Comparison of ENCODE assay signal across 15 cellular contexts in genomic region chr14:68167019-68167716, GRCh38.
DNase-seq lines count a peak whose midpoint lies in the region; ATAC-seq, FAIRE-seq and TF ChIP-seq lines count a peak whose summit lies in the region.
"Had no signal": no experiment of that assay in that cellular context is flagged by ENCODE, and none has a peak within 500 bp of the region (broad histone marks: within the 10 kb centered on the region; RNA-seq: fewer than 3 reads in every experiment).

No MANE protein-coding gene starts in this region.

- DNase-seq in Caco-2 (no peak), NCI-H69 (lab: John Stamatoyannopoulos, UW) (peak; percentile 61), mesothelial cell of epicardium (ENCODE audit: low spot score in 2 of 2, unreplicated experiment in 2 of 2) (no peak), small intestine (peak; percentile 85), NCI-H187 (lab: John Stamatoyannopoulos, UW) (no peak), HepG2 (ENCODE audit: low spot score) (no peak), glomerular visceral epithelial cell (ENCODE audit: extremely low spot score) (no peak)
- DNase-seq: NCI-H146; NCI-H226; NCI-H526; NK-92 treated with Interleukin-12 subunit alpha and Interleukin-12 subunit beta, amount 100 ng/mL, for 24 hours; OCI-M1 had no signal

- CTCF ChIA-PET in Caco-2 (lab: Charles Lee), result no interaction called here
- CTCF ChIA-PET in HepG2 (lab: Yijun Ruan, JAX; ENCODE audit: low intra/inter-chr PET ratio, low total read pairs), result no interaction called here

- no peak overlapping the region for H3K4me3 ChIP-seq in Caco-2 (ENCODE audit: low read depth, low read length)
- peak overlapping the region in 1 of 2 donors; percentile 2 for H3K4me3 ChIP-seq in small intestine (ENCODE audit: low read depth in 1 of 2, low read length in 2 of 2)
- no peak overlapping the region for H3K4me3 ChIP-seq in HepG2 (replicated peaks in 1 of 3; ENCODE audit: insufficient read depth in 1 of 3, low read depth in 2 of 3, low read length in 3 of 3)
- H3K4me3 ChIP-seq: K562 had no signal

- no peaks in the 10 kb centered on the region for H4K20me1 ChIP-seq in HepG2 (ENCODE audit: insufficient read depth, low read length)

- no peak overlapping the region for H3K4me2 ChIP-seq in HepG2 (ENCODE audit: low read depth, low read length)

- in situ Hi-C loops in HepG2 (cut with HindIII; ENCODE audit: extremely low pct_ligation_motif_present, low pct_unique_long_range_greater_than_20kb), result no loop called here

- no peak overlapping the region for H2AFZ ChIP-seq in HepG2 (ENCODE audit: low read length)

- H3K4me1 ChIP-seq in Caco-2 (peaks cover 51% of the 10 kb centered on the region), small intestine (ENCODE audit: control insufficient read depth in 2 of 2, insufficient read depth in 1 of 2, low read depth in 1 of 2, low read length in 1 of 2) (peaks cover 0 to 5% of the 10 kb centered on the region in 2 donors), HepG2 (ENCODE audit: insufficient read depth, low read length) (peaks cover 59% of the 10 kb centered on the region)

- TF ChIP-seq RAD21 in HepG2 (CRISPR knock-in tag; IDR thresholded peaks at IDR 0.05), result no peak

- H3K27ac ChIP-seq in small intestine (ENCODE audit: low read depth in 1 of 2, low read length in 1 of 2) (peak overlapping the region in 1 of 2 donors; percentile 24), HepG2 (ENCODE audit: extremely low read length, insufficient read depth, low read length) (no peak overlapping the region)

- intact Hi-C loops in Caco-2 (cut with micrococcal nuclease; ENCODE audit: unreplicated experiment) (no loop called here), HepG2 (cut with micrococcal nuclease; ENCODE audit: unreplicated experiment) (no loop called here)

- POLR2A ChIA-PET in Caco-2 (lab: Charles Lee) (no interaction called here), HepG2 (lab: Yijun Ruan, JAX) (no interaction called here)

- ATAC-seq in HG02642 (IDR thresholded peaks at IDR 0.05; ENCODE audit: poor library complexity, unreplicated experiment) (no peak), HepG2 (no peak)
- ATAC-seq: K562 had no signal

- FAIRE-seq in small intestine (lab: Jason Lieb, UNC), result no peak
- FAIRE-seq in HepG2 (lab: Jason Lieb, UNC), result no peak
- FAIRE-seq: H1, K562 had no signal

- H3K79me2 ChIP-seq in HepG2 (ENCODE audit: insufficient read depth, low read length), result no peaks in the 10 kb centered on the region

- no peak for TF ChIP-seq CTCF in Caco-2 (IDR thresholded peaks at IDR 0.05; ENCODE audit: insufficient read depth in 1 of 2, low read depth in 1 of 2, low read length in 1 of 2, severe bottlenecking in 1 of 2, unreplicated experiment in 1 of 2)
- no peak for TF ChIP-seq CTCF in mesothelial cell of epicardium (IDR thresholded peaks at IDR 0.05; ENCODE audit: unreplicated experiment)
- no peak for TF ChIP-seq CTCF in HepG2 (CRISPR knock-in tag; IDR thresholded peaks at IDR 0.05)

- BruUV-seq in Caco-2 (replicated peaks; lab: Mats Ljungman, UMichigan) (no TSS peak), HepG2 (replicated peaks; lab: Mats Ljungman, UMichigan) (no TSS peak)

- 22 to 53% (median 37%) methylated on average over 4 of the region's 4 CpGs for WGBS in small intestine, 3 donors
- WGBS in HepG2 (ENCODE audit: low lambda C conversion rate), result 78% methylated on average over 4 of the region's 4 CpGs

- H3K36me3 ChIP-seq in Caco-2 (ENCODE audit: control insufficient read depth, insufficient read depth, low read length) (no peaks in the 10 kb centered on the region), small intestine (ENCODE audit: control insufficient read depth in 2 of 2, insufficient read depth in 2 of 2, low read length in 2 of 2) (no peaks in the 10 kb centered on the region), HepG2 (replicated peaks in 1 of 2; ENCODE audit: control insufficient read depth in 1 of 2, insufficient read depth in 2 of 2, low read length in 2 of 2) (no peaks in the 10 kb centered on the region)

- no peak for TF ChIP-seq POLR2A in HepG2 (IDR thresholded peaks at IDR 0.05; ENCODE audit: insufficient read depth in 1 of 2, low read depth in 2 of 2, low read length in 2 of 2)

- H3K4me3 Mint-ChIP-seq in Caco-2 (ENCODE audit: unreplicated experiment) (no peak overlapping the region), mesothelial cell of epicardium (no peak overlapping the region)

- H3K9ac ChIP-seq in HepG2 (ENCODE audit: insufficient read depth, low read depth, low read length), result no peak overlapping the region

- H3K9me3 Mint-ChIP-seq in Caco-2 (ENCODE audit: unreplicated experiment) (no peaks in the 10 kb centered on the region), mesothelial cell of epicardium (no peaks in the 10 kb centered on the region)

- peaks cover 4% of the 10 kb centered on the region for H3K36me3 Mint-ChIP-seq in Caco-2 (ENCODE audit: insufficient read depth, unreplicated experiment)
- H3K36me3 Mint-ChIP-seq in mesothelial cell of epicardium, result peaks cover 3% of the 10 kb centered on the region

- no peaks in the 10 kb centered on the region for H3K9me3 ChIP-seq in Caco-2
- no peaks in the 10 kb centered on the region for H3K9me3 ChIP-seq in small intestine (ENCODE audit: control insufficient read depth, low read depth)
- no peaks in the 10 kb centered on the region for H3K9me3 ChIP-seq in HepG2 (ENCODE audit: low read length)

- H3K27ac Mint-ChIP-seq in Caco-2 (ENCODE audit: unreplicated experiment) (peak overlapping the region; percentile 24), mesothelial cell of epicardium (peak overlapping the region; percentile 90)

- H3K4me1 Mint-ChIP-seq in Caco-2 (ENCODE audit: low read depth, unreplicated experiment) (peaks cover 45% of the 10 kb centered on the region), mesothelial cell of epicardium (peaks cover 72% of the 10 kb centered on the region)

- no peaks in the 10 kb centered on the region for H3K27me3 ChIP-seq in Caco-2 (replicated peaks; ENCODE audit: control insufficient read depth, insufficient read depth, low read length)
- no peaks in the 10 kb centered on the region for H3K27me3 ChIP-seq in small intestine (ENCODE audit: control insufficient read depth in 2 of 2, insufficient read depth in 2 of 2, low read length in 2 of 2)
- no peaks in the 10 kb centered on the region for H3K27me3 ChIP-seq in HepG2 (ENCODE audit: control insufficient read depth in 1 of 2, insufficient read depth in 2 of 2, low read length in 2 of 2)

- no peaks in the 10 kb centered on the region for H3K27me3 Mint-ChIP-seq in Caco-2 (ENCODE audit: insufficient read depth, unreplicated experiment)
- no peaks in the 10 kb centered on the region for H3K27me3 Mint-ChIP-seq in mesothelial cell of epicardium (ENCODE audit: low read depth)

- TF ChIP-seq EP300 in HepG2 (IDR thresholded peaks at IDR 0.05; ENCODE audit: low read depth in 2 of 2, low read length in 2 of 2), result no peak
- TF ChIP-seq EP300 in HepG2 (CRISPR knock-in tag; IDR thresholded peaks at IDR 0.05; ENCODE audit: borderline replicate concordance), result no peak

TF ChIP-seq in HepG2, 621 proteins besides CTCF, POLR2A, EP300 and RAD21:
- TF ChIP-seq MED8 (CRISPR knock-in tag; IDR thresholded peaks at IDR 0.05; ENCODE audit: insufficient replicate concordance) (no peak), ZC3H13 (CRISPR knock-in tag; IDR thresholded peaks at IDR 0.05) (no peak), KLF11 (CRISPR knock-in tag; IDR thresholded peaks at IDR 0.05) (no peak), SYNCRIP (IDR thresholded peaks at IDR 0.05; ENCODE audit: insufficient read depth, low read depth, low read length) (no peak), ZNF337 (CRISPR knock-in tag; IDR thresholded peaks at IDR 0.05; ENCODE audit: borderline replicate concordance, low read depth) (no peak), ZBTB42 (CRISPR knock-in tag; IDR thresholded peaks at IDR 0.05) (no peak), MIXL1 (CRISPR knock-in tag; IDR thresholded peaks at IDR 0.05) (no peak), ZBTB44 (CRISPR knock-in tag; IDR thresholded peaks at IDR 0.05) (no peak), ZFP36L1 (CRISPR knock-in tag; IDR thresholded peaks at IDR 0.05) (no peak), NCOR1 (IDR thresholded peaks at IDR 0.05; ENCODE audit: borderline replicate concordance, low read length) (no peak), DDIT3 (CRISPR knock-in tag; IDR thresholded peaks at IDR 0.05) (no peak), ZNF180 (CRISPR knock-in tag; IDR thresholded peaks at IDR 0.05; ENCODE audit: borderline replicate concordance, low read depth) (no peak), NONO (IDR thresholded peaks at IDR 0.05) (no peak), NONO (CRISPR knock-in tag; conservative IDR thresholded peaks at IDR 0.05) (no peak), SNAPC5 (CRISPR knock-in tag; IDR thresholded peaks at IDR 0.05; ENCODE audit: borderline replicate concordance) (no peak)

Comparison
In these comparisons a context has a peak if more than half of its experiments do, and no peak if none do; other contexts are left out.
1. DNase-seq: peak in NCI-H69 (single experiment) and small intestine (single experiment); none in Caco-2 (0 of 2), mesothelial cell of epicardium (0 of 2), NCI-H187 (0 of 2), HepG2 (single experiment) and glomerular visceral epithelial cell (single experiment).